In the genomic region with DNA sequence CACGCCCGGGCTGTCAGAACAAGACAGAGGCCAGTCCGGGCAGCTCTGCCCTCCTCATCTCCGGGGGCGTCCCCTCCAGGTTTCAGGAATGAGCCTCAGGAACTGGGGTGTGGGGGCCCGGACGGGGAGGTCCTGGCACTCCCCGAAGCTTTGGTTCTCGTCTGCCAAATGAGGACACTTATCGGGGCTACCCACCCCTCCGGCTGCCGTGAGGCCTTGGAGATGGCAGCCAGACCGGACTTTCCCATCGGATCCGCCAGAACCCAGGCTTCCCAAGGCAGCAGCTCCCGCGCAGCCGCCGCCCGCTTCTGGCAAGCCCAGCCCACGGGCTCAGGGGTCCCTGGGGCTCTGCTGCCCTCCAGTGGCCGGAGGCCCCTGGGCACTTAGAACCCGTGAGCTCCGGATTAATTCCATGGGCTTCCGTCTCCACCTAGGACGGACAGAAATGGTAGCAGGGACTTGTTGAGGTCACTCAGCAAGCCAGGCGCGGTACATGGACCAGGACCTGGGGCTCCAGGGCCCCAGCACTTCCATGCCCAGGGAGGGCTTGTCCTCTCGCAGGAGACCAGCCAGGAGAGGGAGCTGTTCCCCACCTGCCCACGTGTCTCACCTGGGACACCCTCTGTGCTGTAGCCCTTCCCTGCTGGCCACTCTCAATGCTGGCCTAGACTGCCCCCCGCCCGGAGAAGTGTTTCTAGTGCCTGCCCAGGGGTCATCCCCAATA, we compare ENCODE assay signal across 1 cellular context.
A peak's percentile ranks its signal among the peaks of the same experiment; 100 is the strongest.
TF ChIP-seq lines count a peak whose summit lies in the region.

No MANE protein-coding gene starts in this region.

TF ChIP-seq in GM12878, 131 proteins besides CTCF, POLR2A, EP300 and RAD21 (continued from another document):
- TF ChIP-seq, protein P1, sequence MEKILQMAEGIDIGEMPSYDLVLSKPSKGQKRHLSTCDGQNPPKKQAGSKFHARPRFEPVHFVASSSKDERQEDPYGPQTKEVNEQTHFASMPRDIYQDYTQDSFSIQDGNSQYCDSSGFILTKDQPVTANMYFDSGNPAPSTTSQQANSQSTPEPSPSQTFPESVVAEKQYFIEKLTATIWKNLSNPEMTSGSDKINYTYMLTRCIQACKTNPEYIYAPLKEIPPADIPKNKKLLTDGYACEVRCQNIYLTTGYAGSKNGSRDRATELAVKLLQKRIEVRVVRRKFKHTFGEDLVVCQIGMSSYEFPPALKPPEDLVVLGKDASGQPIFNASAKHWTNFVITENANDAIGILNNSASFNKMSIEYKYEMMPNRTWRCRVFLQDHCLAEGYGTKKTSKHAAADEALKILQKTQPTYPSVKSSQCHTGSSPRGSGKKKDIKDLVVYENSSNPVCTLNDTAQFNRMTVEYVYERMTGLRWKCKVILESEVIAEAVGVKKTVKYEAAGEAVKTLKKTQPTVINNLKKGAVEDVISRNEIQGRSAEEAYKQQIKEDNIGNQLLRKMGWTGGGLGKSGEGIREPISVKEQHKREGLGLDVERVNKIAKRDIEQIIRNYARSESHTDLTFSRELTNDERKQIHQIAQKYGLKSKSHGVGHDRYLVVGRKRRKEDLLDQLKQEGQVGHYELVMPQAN (conservative IDR thresholded peaks at IDR 0.05) = no peak
- TF ChIP-seq ZBTB40 (IDR thresholded peaks at IDR 0.05; ENCODE audit: borderline replicate concordance) = no peak
- TF ChIP-seq ETV6 (conservative IDR thresholded peaks at IDR 0.05 in 1 of 2, IDR thresholded peaks at IDR 0.05 in 1 of 2; ENCODE audit: borderline replicate concordance in 1 of 2, low read depth in 1 of 2) = no peak
- 0 out of 2 replicates have a peak, but pooled peaks have one; percentile 34 for TF ChIP-seq NRF1 (conservative IDR thresholded peaks at IDR 0.05; ENCODE audit: low read depth, low read length)
- no peak for TF ChIP-seq CBFB (IDR thresholded peaks at IDR 0.05; ENCODE audit: low read depth)
- TF ChIP-seq JUNB (IDR thresholded peaks at IDR 0.05) = no peak
- no peak for TF ChIP-seq CHD1 (IDR thresholded peaks at IDR 0.05; ENCODE audit: low read depth, low read length)
- TF ChIP-seq ZNF207 (IDR thresholded peaks at IDR 0.05; ENCODE audit: borderline replicate concordance) = peak; percentile 65; the same call in 1 of the 2 replicates
- no peak for TF ChIP-seq DPF2 (IDR thresholded peaks at IDR 0.05)
- no peak for TF ChIP-seq TCF7 (IDR thresholded peaks at IDR 0.05; ENCODE audit: borderline replicate concordance)
